Comparison of ENCODE assay signal across 8 cellular contexts in genomic region chr1:168135116-168135981, GRCh38. TPM values are rescaled to one million over a fixed set of nuclear protein-coding genes. Genes with fewer than 3 reads are reported as not detected.
DNase-seq lines count a peak whose midpoint lies in the region; ATAC-seq and TF ChIP-seq lines count a peak whose summit lies in the region.

No MANE protein-coding gene starts in this region.

- no peak overlapping the region for H3K27ac Mint-ChIP-seq in Calu3 (ENCODE audit: unreplicated experiment)

- H2AFZ ChIP-seq in neuron (ENCODE audit: low read depth, low read length): peak overlapping the region; percentile 40

- BruUV-seq in Calu3 (replicated peaks; lab: Mats Ljungman, UMichigan): no TSS peak

- intact Hi-C loops in Calu3 (cut with micrococcal nuclease; ENCODE audit: unreplicated experiment): no loop called here

- H3K4me1 ChIP-seq in duodenal mucosa (ENCODE audit: control insufficient read depth in 1 of 2, insufficient read depth in 2 of 2, low read length in 2 of 2) (peaks cover 10 to 13% of the 10 kb centered on the region in 2 donors), neuron (ENCODE audit: insufficient read depth, low read length) (peaks cover 30% of the 10 kb centered on the region)

- no peaks in the 10 kb centered on the region for H3K9me3 Mint-ChIP-seq in Calu3 (ENCODE audit: low read depth, unreplicated experiment)

- peak overlapping the region; percentile 83 for H3K4me3 Mint-ChIP-seq in Calu3 (ENCODE audit: low read depth, unreplicated experiment)

- ATAC-seq in GM21528 (IDR thresholded peaks at IDR 0.05; ENCODE audit: low FRiP score, unreplicated experiment) (no peak), GM21390 (IDR thresholded peaks at IDR 0.05; ENCODE audit: unreplicated experiment) (no peak)

- peaks cover 14% of the 10 kb centered on the region for H3K27me3 Mint-ChIP-seq in Calu3 (ENCODE audit: unreplicated experiment)

- H3K4me1 Mint-ChIP-seq in Calu3 (ENCODE audit: low read depth, unreplicated experiment): peaks cover 9% of the 10 kb centered on the region

- no peak overlapping the region for H3K27ac ChIP-seq in duodenal mucosa (ENCODE audit: low read depth, low read length)

- CTCF ChIA-PET in Calu3 (lab: Charles Lee): no interaction called here

- peak overlapping the region; percentile 59 to 64 for H3K4me3 ChIP-seq in duodenal mucosa (ENCODE audit: low read depth in 1 of 2, low read length in 2 of 2)
- H3K4me3 ChIP-seq in neuron (ENCODE audit: low read length): peak overlapping the region; percentile 83

- peaks cover 15 to 27% of the 10 kb centered on the region in 2 donors for H3K27me3 ChIP-seq in duodenal mucosa (ENCODE audit: control insufficient read depth in 1 of 2, insufficient read depth in 2 of 2, low read length in 2 of 2)
- H3K27me3 ChIP-seq in neuron (ENCODE audit: insufficient read depth, low read length): no peaks in the 10 kb centered on the region

- H3K9ac ChIP-seq in duodenal mucosa (ENCODE audit: low read depth in 1 of 2, low read length in 2 of 2): peak overlapping the region in 1 of 2 donors; percentile 37

- H3K36me3 ChIP-seq in duodenal mucosa (ENCODE audit: control insufficient read depth in 1 of 2, insufficient read depth in 2 of 2, low read length in 2 of 2) (no peaks in the 10 kb centered on the region), neuron (ENCODE audit: insufficient read depth, low read length) (peaks cover 12% of the 10 kb centered on the region)

- H3K9me3 ChIP-seq in duodenal mucosa (ENCODE audit: control insufficient read depth in 1 of 2, low read length in 2 of 2) (no peaks in the 10 kb centered on the region), neuron (ENCODE audit: low read length) (no peaks in the 10 kb centered on the region)

- DNase-seq in Calu3: no peak
- DNase-seq in NCI-H2107 treated with DMSO at 0.1 percent for 48 hours (lab: John Stamatoyannopoulos, UW; ENCODE audit: unreplicated experiment): peak; percentile 31
- no peak for DNase-seq in AG08395 (ENCODE audit: low spot score)
- DNase-seq in HuH-7 (ENCODE audit: low spot score): no peak

- no peak for TF ChIP-seq CTCF in Calu3 (IDR thresholded peaks at IDR 0.05; ENCODE audit: unreplicated experiment)

- H3K36me3 Mint-ChIP-seq in Calu3 (ENCODE audit: insufficient read depth, unreplicated experiment): peaks cover 12% of the 10 kb centered on the region

RNA-seq across cellular contexts. Expression of gene GPR161, which starts 1.4 kb away (rescaled TPM):
- 3.8 and 8.4 TPM in 2 replicates for total RNA-seq in Calu3 (2022)

RNA-seq across cellular contexts. Expression of gene TIPRL, which starts 43.4 kb away (rescaled TPM):
- 36.6 and 41.6 TPM in 2 replicates for total RNA-seq in Calu3 (2022)
